ENCODE assay signal across 22 cellular contexts in the genomic region with DNA sequence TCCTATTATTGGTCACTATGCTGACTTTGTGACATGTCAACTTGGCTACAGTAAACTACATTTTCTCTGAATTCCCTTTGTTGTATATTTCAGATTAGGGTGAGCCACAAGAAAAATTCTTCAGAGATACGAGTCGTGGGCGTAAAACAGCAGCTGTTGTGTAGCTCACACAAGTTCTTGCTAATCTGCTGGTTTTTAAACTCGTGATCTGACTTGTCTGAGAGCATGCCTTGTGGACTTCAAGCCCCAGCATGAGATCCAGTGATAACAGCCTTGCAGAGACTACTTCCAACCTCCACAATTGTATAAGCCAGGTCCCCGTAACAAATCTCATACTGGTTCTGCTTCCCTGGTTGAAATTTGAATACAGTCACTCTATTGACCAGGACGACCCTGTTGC.
DNase-seq lines count a peak whose midpoint lies in the region; ATAC-seq, FAIRE-seq and TF ChIP-seq lines count a peak whose summit lies in the region.
"Had no signal": no experiment of that assay in that cellular context is flagged by ENCODE, and none has a peak within 500 bp of the region (broad histone marks: within the 10 kb centered on the region; RNA-seq: fewer than 3 reads in every experiment).

No MANE protein-coding gene starts in this region.

- no peaks in the 10 kb centered on the region for H3K79me2 ChIP-seq in smooth muscle cell (ENCODE audit: low read depth)

- ATAC-seq in activated naive CD4-positive, alpha-beta T cell treated with anti-CD3 and anti-CD28 coated beads, Interleukin-2, amount 50 U/mL, for 72 hours = no peak
- ATAC-seq: PC-3, SK-N-SH treated with all-trans-retinoic acid at 6 μM for 48 hours had no signal

- H3K9ac ChIP-seq in smooth muscle cell (ENCODE audit: low read depth) = no peak overlapping the region
- H3K9ac ChIP-seq: GM23248 had no signal

- DNase-seq in OCI-M1 (lab: John Stamatoyannopoulos, UW) (peak; percentile 47), bronchial epithelial cell (ENCODE audit: low read depth) (peak; percentile 80), foreskin melanocyte (peak; percentile 61), smooth muscle cell (lab: John Stamatoyannopoulos, UW; ENCODE audit: unreplicated experiment) (no peak), hypothalamus (lab: John Stamatoyannopoulos, UW) (no peak)
- no peak for DNase-seq in stimulated activated CD4-positive, alpha-beta T cell treated with anti-CD3 and anti-CD28 coated beads, Interleukin-2, amount 100 ng/mL, for 24 hours
- DNase-seq in activated naive CD4-positive, alpha-beta T cell treated with anti-CD3 and anti-CD28 coated beads, Interleukin-2, amount 50 U/mL, for 72 hours (ENCODE audit: low spot score in 2 of 2) = no peak
- DNase-seq: GDM1, GM23248, HCEC 1CT, KBM-7, NCI-H1105 treated with DMSO at 0.1 percent for 48 hours, NCI-H1694 treated with DMSO at 0.1 percent for 48 hours, NCI-H2107, NCI-H226, NCI-H524, NCI-H82, PC-3, RPMI8226, SHP77 treated with DMSO at 0.1 percent for 48 hours had no signal

- H3K9me3 ChIP-seq in smooth muscle cell (replicated peaks; ENCODE audit: low read depth) = no peaks in the 10 kb centered on the region

- WGBS in smooth muscle cell (ENCODE audit: low lambda C conversion rate) = 24% methylated on average over 6 of the region's 6 CpGs

- no peaks in the 10 kb centered on the region for H3F3A ChIP-seq in smooth muscle cell (ENCODE audit: low read depth)

- H3K4me3 ChIP-seq in bronchial epithelial cell (ENCODE audit: low read depth, low read length) (no peak overlapping the region), smooth muscle cell (no peak overlapping the region)
- H3K4me3 ChIP-seq: GM23248 had no signal

- H2AFZ ChIP-seq in smooth muscle cell (ENCODE audit: low read depth) = no peak overlapping the region
- H2AFZ ChIP-seq: GM23248 had no signal

- no peaks in the 10 kb centered on the region for H3K27me3 ChIP-seq in bronchial epithelial cell (ENCODE audit: control insufficient read depth, insufficient read depth, low read length)
- no peaks in the 10 kb centered on the region for H3K27me3 ChIP-seq in smooth muscle cell (ENCODE audit: low read depth)

- H3K4me1 ChIP-seq in smooth muscle cell (ENCODE audit: low read depth) = no peaks in the 10 kb centered on the region

- TF ChIP-seq CTCF in bronchial epithelial cell (IDR thresholded peaks at IDR 0.05; ENCODE audit: insufficient read depth, low read length, severe bottlenecking) = no peak
- TF ChIP-seq CTCF in smooth muscle cell (IDR thresholded peaks at IDR 0.05; ENCODE audit: borderline replicate concordance, insufficient read depth, poor library complexity, severe bottlenecking) = no peak

- H4K20me1 ChIP-seq in smooth muscle cell (ENCODE audit: low read depth) = no peaks in the 10 kb centered on the region

- H3K4me2 ChIP-seq in smooth muscle cell = peak overlapping the region; percentile 22

- H3K27ac ChIP-seq in smooth muscle cell (ENCODE audit: low read depth) = no peak overlapping the region
- H3K27ac ChIP-seq: C4-2B, GM23248 had no signal

- no peak overlapping the region for H3K27ac Mint-ChIP-seq in activated naive CD4-positive, alpha-beta T cell treated with anti-CD3 and anti-CD28 coated beads, Interleukin-2, amount 50 U/mL, for 72 hours

- H3K36me3 ChIP-seq in bronchial epithelial cell (ENCODE audit: control insufficient read depth, insufficient read depth, low read length) = no peaks in the 10 kb centered on the region
- no peaks in the 10 kb centered on the region for H3K36me3 ChIP-seq in smooth muscle cell (ENCODE audit: low read depth)

- H3K9me3 Mint-ChIP-seq in activated naive CD4-positive, alpha-beta T cell treated with anti-CD3 and anti-CD28 coated beads, Interleukin-2, amount 50 U/mL, for 72 hours = peaks cover 3% of the 10 kb centered on the region in 2 donors

- FAIRE-seq in bronchial epithelial cell (lab: Jason Lieb, UNC) = no peak

- no peaks in the 10 kb centered on the region for H3K36me3 Mint-ChIP-seq in activated naive CD4-positive, alpha-beta T cell treated with anti-CD3 and anti-CD28 coated beads, Interleukin-2, amount 50 U/mL, for 72 hours

Comparison
In these comparisons a context has a peak if more than half of its experiments do, and no peak if none do; other contexts are left out.
1. DNase-seq: peak in OCI-M1 (single experiment), bronchial epithelial cell (single experiment) and foreskin melanocyte (single experiment); none in smooth muscle cell (single experiment), stimulated activated CD4-positive, alpha-beta T cell treated with anti-CD3 and anti-CD28 coated beads, Interleukin-2, amount 100 ng/mL, for 24 hours (0 of 2), hypothalamus (0 of 51) and activated naive CD4-positive, alpha-beta T cell treated with anti-CD3 and anti-CD28 coated beads, Interleukin-2, amount 50 U/mL, for 72 hours (0 of 2).